ENCODE assay signal across 9 cellular contexts in the genomic region with DNA sequence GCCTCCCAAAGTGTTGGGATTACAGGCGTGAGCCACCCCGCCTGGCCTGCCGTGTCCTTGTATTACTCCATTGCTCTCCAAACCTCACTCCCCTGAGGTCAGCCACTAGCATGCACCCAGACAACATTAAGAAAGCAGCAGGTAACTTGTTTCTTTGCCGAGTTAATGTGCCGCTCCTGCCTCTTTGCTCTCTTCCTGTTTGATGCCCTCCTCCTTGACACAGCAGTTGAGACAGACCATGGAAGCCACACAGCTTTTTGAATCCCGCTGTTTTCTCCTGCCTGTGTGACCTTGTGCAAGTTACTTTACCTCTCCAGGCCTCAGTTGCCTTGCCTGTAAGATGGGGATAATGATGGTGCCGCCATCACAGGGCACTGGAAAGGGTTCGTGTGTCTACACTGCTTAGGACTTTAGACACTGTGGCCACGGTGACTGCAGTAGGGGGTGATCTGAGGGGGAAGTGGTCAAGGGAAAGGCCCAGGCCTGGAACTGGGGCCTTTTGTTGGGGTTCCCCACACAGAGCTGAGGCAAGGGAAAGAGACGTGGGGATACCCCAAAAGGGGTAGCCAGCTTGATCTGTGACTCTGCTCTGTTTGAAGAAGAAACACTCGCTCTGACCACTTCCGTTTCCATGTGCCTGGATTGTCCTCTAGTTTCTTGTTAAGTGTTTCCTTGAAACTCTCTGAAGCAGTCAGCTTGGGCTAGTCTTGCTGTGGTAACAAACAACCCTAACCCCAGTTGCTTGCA.
DNase-seq lines count a peak whose midpoint lies in the region; ATAC-seq and TF ChIP-seq lines count a peak whose summit lies in the region.
"Had no signal": no experiment of that assay in that cellular context is flagged by ENCODE, and none has a peak within 500 bp of the region (broad histone marks: within the 10 kb centered on the region; RNA-seq: fewer than 3 reads in every experiment).

No MANE protein-coding gene starts in this region.

- no peaks in the 10 kb centered on the region for H3K4me1 ChIP-seq in colonic mucosa

- no peak for TF ChIP-seq CTCF in colonic mucosa (IDR thresholded peaks at IDR 0.05)

- DNase-seq in sciatic nerve (ENCODE audit: low spot score), result peak; percentile 2
- no peak for DNase-seq in colonic mucosa
- no peak for DNase-seq in A172 (ENCODE audit: low spot score)
- no peak for DNase-seq in NCI-H187 (lab: John Stamatoyannopoulos, UW)
- DNase-seq: erythroblast had no signal

- H3K27me3 ChIP-seq in colonic mucosa, result no peaks in the 10 kb centered on the region

- peaks cover 56% of the 10 kb centered on the region for H3K36me3 ChIP-seq in KOPT-K1 (ENCODE audit: insufficient read depth, low read length)
- H3K36me3 ChIP-seq in colonic mucosa, result no peaks in the 10 kb centered on the region

- ATAC-seq in GM18907 (IDR thresholded peaks at IDR 0.05; ENCODE audit: unreplicated experiment), result peak; percentile 71
- ATAC-seq in HG02588 (IDR thresholded peaks at IDR 0.05; ENCODE audit: unreplicated experiment), result peak; percentile 62
- ATAC-seq in sciatic nerve, result no peak

- intact Hi-C loops in sciatic nerve (cut with DNase I) (no loop called here), colonic mucosa (cut with DNase I) (no loop called here)

- H3K9ac ChIP-seq in colonic mucosa (ENCODE audit: low read depth in 2 of 2, low read length in 2 of 2), result no peak overlapping the region

- no peak overlapping the region for H3K4me3 ChIP-seq in colonic mucosa
- H3K4me3 ChIP-seq: lung had no signal

- H3K27ac ChIP-seq in KOPT-K1 (ENCODE audit: low read depth, low read length, poor library complexity, severe bottlenecking) (peak overlapping the region; percentile 59), colonic mucosa (no peak overlapping the region)

- H3K9me3 ChIP-seq in KOPT-K1 (ENCODE audit: insufficient read depth, low read length, poor library complexity, severe bottlenecking) (no peaks in the 10 kb centered on the region), colonic mucosa (no peaks in the 10 kb centered on the region)
